Comparison of ENCODE assay signal across 1 cellular context in the genomic region with DNA sequence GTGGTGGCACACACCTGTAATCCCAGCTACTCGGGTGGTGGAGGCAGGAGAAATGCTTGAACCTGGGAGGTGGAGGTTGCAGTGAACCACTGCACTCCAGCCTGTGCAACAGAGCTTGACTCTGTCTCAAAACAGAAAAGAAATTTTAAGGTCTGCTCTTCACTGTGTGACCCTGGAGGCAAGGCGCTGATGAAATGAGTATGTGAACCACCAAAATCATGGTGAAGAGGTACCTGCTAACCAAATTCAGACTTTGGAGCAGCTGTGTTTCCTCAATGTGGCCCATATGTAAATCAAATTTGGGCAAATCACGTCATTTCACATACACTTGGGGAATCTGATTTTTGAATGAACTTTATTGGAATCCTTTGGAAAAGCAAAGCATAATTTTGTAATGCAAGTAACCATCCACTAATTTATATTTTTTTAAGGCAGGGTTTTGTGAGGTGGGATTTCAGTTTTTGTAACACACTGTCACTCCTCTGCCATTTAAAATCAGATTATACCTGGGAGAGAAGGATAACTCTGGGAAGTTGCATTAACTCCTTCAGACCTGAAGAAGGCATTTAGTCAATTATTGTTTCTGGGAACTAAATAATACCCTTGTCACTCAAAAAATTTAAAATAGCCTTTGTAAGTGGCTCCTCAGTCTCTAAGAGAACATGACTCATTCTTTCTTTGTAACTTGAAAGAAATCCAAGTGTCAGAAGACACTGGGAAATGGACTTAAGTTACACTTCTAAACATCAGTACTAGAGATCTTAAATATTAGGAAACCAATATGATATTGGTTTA.
TF ChIP-seq lines count a peak whose summit lies in the region.

No MANE protein-coding gene starts in this region.

TF ChIP-seq in SK-N-SH, 30 proteins besides CTCF, POLR2A, EP300 and RAD21:
- TF ChIP-seq ZBTB33 (IDR thresholded peaks at IDR 0.05; ENCODE audit: borderline replicate concordance, low read depth) (no peak), RXRA (IDR thresholded peaks at IDR 0.05; ENCODE audit: borderline replicate concordance, low read depth) (no peak), MEF2A (IDR thresholded peaks at IDR 0.05; ENCODE audit: borderline replicate concordance, low read depth) (no peak), JUND (IDR thresholded peaks at IDR 0.05) (peak; percentile 49; the same call in 1 of the 2 replicates), EZH2phosphoT487 (IDR thresholded peaks at IDR 0.05; ENCODE audit: borderline replicate concordance, low read depth) (no peak), YY1 (IDR thresholded peaks at IDR 0.05; ENCODE audit: low read depth) (no peak), TCF12 (IDR thresholded peaks at IDR 0.05) (peak; percentile 41; the same call in 1 of the 2 replicates), ELF1 (IDR thresholded peaks at IDR 0.05) (no peak), RFX5 (IDR thresholded peaks at IDR 0.05; ENCODE audit: low read length) (no peak), SMC3 (IDR thresholded peaks at IDR 0.05; ENCODE audit: low read depth, low read length) (no peak), FOXJ3 (CRISPR knock-in tag; IDR thresholded peaks at IDR 0.05) (no peak), IRF3 (IDR thresholded peaks at IDR 0.05; ENCODE audit: low read depth, low read length) (no peak), NFIC (IDR thresholded peaks at IDR 0.05; ENCODE audit: borderline replicate concordance) (peak; percentile 42; the same call in 1 of the 2 replicates), GATA2 (CRISPR knock-in tag; IDR thresholded peaks at IDR 0.05) (no peak), NRF1 (IDR thresholded peaks at IDR 0.05; ENCODE audit: low read depth, low read length) (no peak), FOSL2 (IDR thresholded peaks at IDR 0.05; ENCODE audit: borderline replicate concordance, low read depth) (peak; percentile 42; the same call in 1 of the 2 replicates)
- TF ChIP-seq, protein P1, sequence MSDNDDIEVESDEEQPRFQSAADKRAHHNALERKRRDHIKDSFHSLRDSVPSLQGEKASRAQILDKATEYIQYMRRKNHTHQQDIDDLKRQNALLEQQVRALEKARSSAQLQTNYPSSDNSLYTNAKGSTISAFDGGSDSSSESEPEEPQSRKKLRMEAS (IDR thresholded peaks at IDR 0.05; ENCODE audit: low read depth) = no peak
- TF ChIP-seq, protein P2, sequence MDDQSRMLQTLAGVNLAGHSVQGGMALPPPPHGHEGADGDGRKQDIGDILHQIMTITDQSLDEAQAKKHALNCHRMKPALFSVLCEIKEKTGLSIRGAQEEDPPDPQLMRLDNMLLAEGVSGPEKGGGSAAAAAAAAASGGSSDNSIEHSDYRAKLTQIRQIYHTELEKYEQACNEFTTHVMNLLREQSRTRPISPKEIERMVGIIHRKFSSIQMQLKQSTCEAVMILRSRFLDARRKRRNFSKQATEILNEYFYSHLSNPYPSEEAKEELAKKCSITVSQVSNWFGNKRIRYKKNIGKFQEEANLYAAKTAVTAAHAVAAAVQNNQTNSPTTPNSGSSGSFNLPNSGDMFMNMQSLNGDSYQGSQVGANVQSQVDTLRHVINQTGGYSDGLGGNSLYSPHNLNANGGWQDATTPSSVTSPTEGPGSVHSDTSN (IDR thresholded peaks at IDR 0.05) = peak; percentile 67; the same call in 1 of the 2 replicates
